ENCODE assay signal across 29 cellular contexts in genomic region chr4:6534050-6534449, GRCh38.
"Had no signal": no experiment of that assay in that cellular context is flagged by ENCODE, and none has a peak within 500 bp of the region (broad histone marks: within the 10 kb centered on the region; RNA-seq: fewer than 3 reads in every experiment).

No MANE protein-coding gene starts in this region.

- H3K27me3 ChIP-seq: ascending aorta, SJSA1 had no signal

- H3K36me3 Mint-ChIP-seq: activated naive CD4-positive, alpha-beta T cell treated with anti-CD3 and anti-CD28 coated beads, Interleukin-2, amount 50 U/mL, for 24 hours; activated naive CD8-positive, alpha-beta T cell treated with anti-CD3 and anti-CD28 coated beads, Interleukin-2, amount 10 ng/mL, durations not matched to agents 7 days and 5 days had no signal

- H3K9me3 ChIP-seq: ascending aorta, SJSA1, SK-N-SH had no signal

- DNase-seq: activated CD4-positive, alpha-beta T cell treated with anti-CD3 and anti-CD28 coated beads, Interleukin-2, amount 10 ng/mL, durations not matched to agents 24 days and 14 days; activated CD4-positive, alpha-beta T cell treated with anti-CD3 and anti-CD28 coated beads, Interleukin-2, amount 50 U/mL, for 4 hours; activated CD8-positive, alpha-beta T cell treated with anti-CD3 and anti-CD28 coated beads for 36 hours; activated gamma-delta T cell; activated naive CD4-positive, alpha-beta T cell treated with Interleukin-2 at 50 U/mL for 16 hours; activated naive CD8-positive, alpha-beta T cell treated with anti-CD3 and anti-CD28 coated beads, Interleukin-2, amount 10 ng/mL, durations not matched to agents 7 days and 5 days; activated T-cell treated with anti-CD3 and anti-CD28 coated beads, Interleukin-2, amount 50 U/mL, for 1 hour; activated T-cell treated with anti-CD3 and anti-CD28 coated beads, Interleukin-2, amount 50 U/mL, for 72 hours; amygdala; MM.1S; MV-4-11; NCI-H1092; NCI-H1436 treated with DMSO at 0.1 percent for 48 hours; NCI-H1694 treated with DMSO at 0.1 percent for 48 hours; NCI-H2029 treated with DMSO at 0.1 percent for 48 hours; NCI-H2107; NCI-H2171; NCI-H510A; NCI-H526; NCI-H748 treated with DMSO at 0.1 percent for 48 hours; SHP77 treated with DMSO at 0.1 percent for 48 hours; SK-N-SH had no signal

- H3K27ac Mint-ChIP-seq: activated CD4-positive, alpha-beta T cell treated with anti-CD3 and anti-CD28 coated beads, Interleukin-2, amount 10 ng/mL, durations not matched to agents 24 days and 14 days; activated CD8-positive, alpha-beta T cell treated with anti-CD3 and anti-CD28 coated beads for 36 hours; activated naive CD4-positive, alpha-beta T cell treated with anti-CD3 and anti-CD28 coated beads, Interleukin-2, amount 50 U/mL, for 24 hours; activated naive CD8-positive, alpha-beta T cell treated with anti-CD3 and anti-CD28 coated beads, Interleukin-2, amount 10 ng/mL, durations not matched to agents 7 days and 5 days; activated T-cell treated with anti-CD3 and anti-CD28 coated beads, Interleukin-2, amount 50 U/mL, for 72 hours; activated T-helper 2 cell treated with anti-CD3 and anti-CD28 coated beads, Interferon-gamma antibody, Interleukin-2, Interleukin-4, amounts not matched to agents 10 μg/mL and 5 μg/mL and 100 μg/mL, durations not matched to agents 14 hours and 24 hours and 36 hours; T-helper 1 cell treated with Interleukin-12 subunit alpha and Interleukin-12 subunit beta and Interleukin-4 antibody, amounts not matched to agents 30 μg/mL and 1 μg/mL, for 36 hours; T-helper 2 cell treated with Interferon-gamma antibody and Interleukin-4, amounts not matched to agents 5 μg/mL and 100 μg/mL, for 36 hours had no signal

- H3K27me3 Mint-ChIP-seq: activated CD4-positive, alpha-beta T cell treated with anti-CD3 and anti-CD28 coated beads, Interleukin-2, amount 10 ng/mL, durations not matched to agents 24 days and 14 days; activated naive CD8-positive, alpha-beta T cell treated with anti-CD3 and anti-CD28 coated beads, Interleukin-2, amount 10 ng/mL, durations not matched to agents 7 days and 5 days had no signal

- FAIRE-seq: TTC549 had no signal

- H3K4me1 ChIP-seq: ascending aorta, SJSA1 had no signal

- H3K27ac ChIP-seq: ascending aorta, SJSA1 had no signal

- H3K9me3 Mint-ChIP-seq: activated CD4-positive, alpha-beta T cell treated with anti-CD3 and anti-CD28 coated beads, Interleukin-2, amount 10 ng/mL, durations not matched to agents 24 days and 14 days; activated CD8-positive, alpha-beta T cell treated with anti-CD3 and anti-CD28 coated beads for 36 hours; activated naive CD4-positive, alpha-beta T cell treated with anti-CD3 and anti-CD28 coated beads, Interleukin-2, amount 50 U/mL, for 24 hours; activated naive CD8-positive, alpha-beta T cell treated with anti-CD3 and anti-CD28 coated beads, Interleukin-2, amount 10 ng/mL, durations not matched to agents 7 days and 5 days; activated T-cell treated with anti-CD3 and anti-CD28 coated beads, Interleukin-2, amount 50 U/mL, for 72 hours; activated T-helper 2 cell treated with anti-CD3 and anti-CD28 coated beads, Interferon-gamma antibody, Interleukin-2, Interleukin-4, amounts not matched to agents 10 μg/mL and 5 μg/mL and 100 μg/mL, durations not matched to agents 14 hours and 24 hours and 36 hours; T-helper 1 cell treated with Interleukin-12 subunit alpha and Interleukin-12 subunit beta and Interleukin-4 antibody, amounts not matched to agents 30 μg/mL and 1 μg/mL, for 36 hours; T-helper 2 cell treated with Interferon-gamma antibody and Interleukin-4, amounts not matched to agents 5 μg/mL and 100 μg/mL, for 36 hours had no signal

- H3K36me3 ChIP-seq: ascending aorta, SJSA1 had no signal

- H3K4me2 ChIP-seq: SK-N-SH had no signal

- H3K4me3 ChIP-seq: ascending aorta, SJSA1 had no signal

- H3K4me3 Mint-ChIP-seq: activated CD4-positive, alpha-beta T cell treated with anti-CD3 and anti-CD28 coated beads, Interleukin-2, amount 10 ng/mL, durations not matched to agents 24 days and 14 days; activated CD8-positive, alpha-beta T cell treated with anti-CD3 and anti-CD28 coated beads for 36 hours; activated naive CD4-positive, alpha-beta T cell treated with anti-CD3 and anti-CD28 coated beads, Interleukin-2, amount 50 U/mL, for 24 hours; activated naive CD8-positive, alpha-beta T cell treated with anti-CD3 and anti-CD28 coated beads, Interleukin-2, amount 10 ng/mL, durations not matched to agents 7 days and 5 days; activated T-cell treated with anti-CD3 and anti-CD28 coated beads, Interleukin-2, amount 50 U/mL, for 72 hours; T-helper 1 cell treated with Interleukin-12 subunit alpha and Interleukin-12 subunit beta and Interleukin-4 antibody, amounts not matched to agents 30 μg/mL and 1 μg/mL, for 36 hours; T-helper 2 cell treated with Interferon-gamma antibody and Interleukin-4, amounts not matched to agents 5 μg/mL and 100 μg/mL, for 36 hours had no signal

- H3K4me1 Mint-ChIP-seq: activated CD4-positive, alpha-beta T cell treated with anti-CD3 and anti-CD28 coated beads, Interleukin-2, amount 10 ng/mL, durations not matched to agents 24 days and 14 days; activated naive CD4-positive, alpha-beta T cell treated with anti-CD3 and anti-CD28 coated beads, Interleukin-2, amount 50 U/mL, for 24 hours; activated naive CD8-positive, alpha-beta T cell treated with anti-CD3 and anti-CD28 coated beads, Interleukin-2, amount 10 ng/mL, durations not matched to agents 7 days and 5 days had no signal

- ATAC-seq: activated CD8-positive, alpha-beta T cell treated with anti-CD3 and anti-CD28 coated beads for 36 hours; activated T-cell treated with anti-CD3 and anti-CD28 coated beads, Interleukin-2, amount 50 U/mL, for 72 hours had no signal

- H3K9ac ChIP-seq: SK-N-SH had no signal
